Comparison of ENCODE assay signal across 12 cellular contexts in the genomic region with DNA sequence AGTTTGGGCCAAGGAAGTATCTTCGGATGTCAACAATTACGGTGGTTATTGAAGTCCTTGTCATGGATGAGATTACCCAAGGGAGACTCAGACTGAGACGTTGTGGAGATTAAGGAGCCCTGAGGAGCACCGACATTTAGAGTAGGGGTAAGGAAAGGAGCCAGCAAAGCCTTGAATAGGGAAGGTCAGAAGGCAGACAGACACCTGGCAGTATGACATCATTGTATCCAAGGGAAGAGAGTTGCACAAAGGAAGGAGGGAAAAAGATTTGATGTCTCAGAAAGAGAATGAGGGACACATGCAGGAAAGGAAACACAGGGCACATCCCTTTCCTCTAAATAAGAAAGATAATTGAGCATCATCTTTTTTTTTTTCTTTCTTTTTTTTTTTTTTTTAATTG. TPM values are rescaled to one million over a fixed set of nuclear protein-coding genes. Genes with fewer than 3 reads are reported as not detected.
"Had no signal": no experiment of that assay in that cellular context is flagged by ENCODE, and none has a peak within 500 bp of the region (broad histone marks: within the 10 kb centered on the region; RNA-seq: fewer than 3 reads in every experiment).

No MANE protein-coding gene starts in this region.

- H3K27me3 ChIP-seq: right atrium auricular region had no signal

- H3K36me3 Mint-ChIP-seq: activated naive CD8-positive, alpha-beta T cell treated with anti-CD3 and anti-CD28 coated beads for 36 hours; brain; natural killer cell treated with Interleukin-12 subunit alpha and Interleukin-12 subunit beta and Interleukin-15 and Interleukin-18, amount 100 ng/mL, for 72 hours had no signal

- H3K27ac ChIP-seq: right atrium auricular region, thoracic aorta had no signal

- H3K9me3 ChIP-seq: right atrium auricular region, thoracic aorta had no signal

- H3K4me3 Mint-ChIP-seq: activated CD4-positive, alpha-beta T cell treated with anti-CD3 and anti-CD28 coated beads, Interleukin-2, amount 10 ng/mL, durations not matched to agents 7 days and 5 days; activated naive CD8-positive, alpha-beta T cell treated with anti-CD3 and anti-CD28 coated beads for 36 hours; brain; natural killer cell treated with Interleukin-12 subunit alpha and Interleukin-12 subunit beta and Interleukin-15 and Interleukin-18, amount 100 ng/mL, for 72 hours; stimulated activated naive CD8-positive, alpha-beta T cell treated with anti-CD3 and anti-CD28 coated beads, Interleukin-15, amount 100 ng/mL, for 72 hours had no signal

- DNase-seq: activated CD4-positive, alpha-beta T cell treated with anti-CD3 and anti-CD28 coated beads, Interleukin-2, amount 10 ng/mL, durations not matched to agents 7 days and 5 days; activated CD8-positive, alpha-beta memory T cell treated with anti-CD3 and anti-CD28 coated beads, Interleukin-2, amount 50 U/mL, for 48 hours; activated naive CD8-positive, alpha-beta T cell treated with anti-CD3 and anti-CD28 coated beads for 36 hours; amygdala; cortex of kidney; effector memory CD4-positive, alpha-beta T cell; stimulated activated naive CD8-positive, alpha-beta T cell treated with anti-CD3 and anti-CD28 coated beads, Interleukin-15, amount 100 ng/mL, for 72 hours had no signal

- H3K4me3 ChIP-seq: right atrium auricular region, thoracic aorta had no signal

- H3K9me3 Mint-ChIP-seq: activated CD4-positive, alpha-beta T cell treated with anti-CD3 and anti-CD28 coated beads, Interleukin-2, amount 10 ng/mL, durations not matched to agents 7 days and 5 days; activated naive CD8-positive, alpha-beta T cell treated with anti-CD3 and anti-CD28 coated beads for 36 hours; brain; natural killer cell treated with Interleukin-12 subunit alpha and Interleukin-12 subunit beta and Interleukin-15 and Interleukin-18, amount 100 ng/mL, for 72 hours; stimulated activated naive CD8-positive, alpha-beta T cell treated with anti-CD3 and anti-CD28 coated beads, Interleukin-15, amount 100 ng/mL, for 72 hours had no signal

- H3K36me3 ChIP-seq: right atrium auricular region, thoracic aorta had no signal

- ATAC-seq: left lobe of liver; natural killer cell treated with Interleukin-12 subunit alpha and Interleukin-12 subunit beta and Interleukin-15 and Interleukin-18, amount 100 ng/mL, for 72 hours; stimulated activated naive CD8-positive, alpha-beta T cell treated with anti-CD3 and anti-CD28 coated beads, Interleukin-15, amount 100 ng/mL, for 72 hours had no signal

RNA-seq across cellular contexts. Expression of a gene that starts 11.7 kb away (rescaled TPM):
- total RNA-seq: activated naive CD8-positive, alpha-beta T cell treated with anti-CD3 and anti-CD28 coated beads for 36 hours; natural killer cell treated with Interleukin-12 subunit alpha and Interleukin-12 subunit beta and Interleukin-15 and Interleukin-18, amount 100 ng/mL, for 72 hours had no signal
